ENCODE assay signal across 8 cellular contexts in genomic region chr19:53865918-53866696, GRCh38.
DNase-seq lines count a peak whose midpoint lies in the region; ATAC-seq and FAIRE-seq lines count a peak whose summit lies in the region.

No MANE protein-coding gene starts in this region.

- no peak for ATAC-seq in GM18519 (IDR thresholded peaks at IDR 0.05; ENCODE audit: low FRiP score, unreplicated experiment)

- no peaks in the 10 kb centered on the region for H3K9me3 ChIP-seq in BLaER1 treated with 17β-estradiol and CSF1 and Interleukin-3, amounts not matched to agents 10 nM and 100 nM (replicated peaks in 1 of 11)

- H3K4me2 ChIP-seq in BLaER1 treated with 17β-estradiol and CSF1 and Interleukin-3, amounts not matched to agents 10 nM and 100 nM, result peak overlapping the region; percentile 85 to 99 (median 97)

- no peaks in the 10 kb centered on the region for H3K27me3 ChIP-seq in BLaER1 treated with 17β-estradiol and CSF1 and Interleukin-3, amounts not matched to agents 10 nM and 100 nM
- H3K27me3 ChIP-seq in layer of hippocampus (ENCODE audit: control insufficient read depth, insufficient read depth, low read length), result no peaks in the 10 kb centered on the region

- DNase-seq in HTR-8/SVneo (ENCODE audit: insufficient read length, low spot score) (no peak), dedifferentiated amniotic fluid mesenchymal stem cell (ENCODE audit: extremely low spot score) (peak; percentile 42), DMS53 treated with DMSO at 0.1 percent for 48 hours (lab: John Stamatoyannopoulos, UW; ENCODE audit: unreplicated experiment) (no peak)
- peak; percentile 69 for DNase-seq in activated CD4-positive, CD25-positive, alpha-beta regulatory T cell treated with anti-CD3 and anti-CD28 coated beads, Interleukin-2, amount 50 U/mL, for 72 hours
- DNase-seq in stimulated activated CD4-positive, alpha-beta T cell treated with anti-CD3 and anti-CD28 coated beads, Interleukin-12 subunit alpha, Interleukin-12 subunit beta, amount 100 ng/mL, for 4 hours, result peak; percentile 44

- H3K27ac ChIP-seq in BLaER1 treated with 17β-estradiol and CSF1 and Interleukin-3, amounts not matched to agents 10 nM and 100 nM, result peak overlapping the region; percentile 85 to 100 (median 93)
- peak overlapping the region; percentile 96 for H3K27ac ChIP-seq in layer of hippocampus (ENCODE audit: low read depth, low read length)

- peak overlapping the region; percentile 55 to 73 (median 64) for H3K4me3 ChIP-seq in BLaER1 treated with 17β-estradiol and CSF1 and Interleukin-3, amounts not matched to agents 10 nM and 100 nM

- peak; percentile 86 for FAIRE-seq in HTR-8/SVneo (lab: Jason Lieb, UNC)

- peaks cover 0 to 5% (median 1%) of the 10 kb centered on the region in 11 experiments; a peak in 8 of 22 replicates for H3K36me3 ChIP-seq in BLaER1 treated with 17β-estradiol and CSF1 and Interleukin-3, amounts not matched to agents 10 nM and 100 nM

- H3K9ac ChIP-seq in BLaER1 treated with 17β-estradiol and CSF1 and Interleukin-3, amounts not matched to agents 10 nM and 100 nM, result peak overlapping the region; percentile 75 to 99 (median 87)

- peaks cover 4 to 22% (median 8%) of the 10 kb centered on the region in 11 experiments; a peak in 12 of 22 replicates for H4K20me1 ChIP-seq in BLaER1 treated with 17β-estradiol and CSF1 and Interleukin-3, amounts not matched to agents 10 nM and 100 nM

- peaks cover 29 to 49% (median 38%) of the 10 kb centered on the region in 10 experiments for H3K4me1 ChIP-seq in BLaER1 treated with 17β-estradiol and CSF1 and Interleukin-3, amounts not matched to agents 10 nM and 100 nM

Comparison
In these comparisons a context has a peak if more than half of its experiments do, and no peak if none do; other contexts are left out.
1. DNase-seq: peak in activated CD4-positive, CD25-positive, alpha-beta regulatory T cell treated with anti-CD3 and anti-CD28 coated beads, Interleukin-2, amount 50 U/mL, for 72 hours (single experiment), dedifferentiated amniotic fluid mesenchymal stem cell (single experiment) and stimulated activated CD4-positive, alpha-beta T cell treated with anti-CD3 and anti-CD28 coated beads, Interleukin-12 subunit alpha, Interleukin-12 subunit beta, amount 100 ng/mL, for 4 hours (single experiment); none in HTR-8/SVneo (single experiment) and DMS53 treated with DMSO at 0.1 percent for 48 hours (single experiment).